Comparison of ENCODE assay signal across 26 cellular contexts in the genomic region with DNA sequence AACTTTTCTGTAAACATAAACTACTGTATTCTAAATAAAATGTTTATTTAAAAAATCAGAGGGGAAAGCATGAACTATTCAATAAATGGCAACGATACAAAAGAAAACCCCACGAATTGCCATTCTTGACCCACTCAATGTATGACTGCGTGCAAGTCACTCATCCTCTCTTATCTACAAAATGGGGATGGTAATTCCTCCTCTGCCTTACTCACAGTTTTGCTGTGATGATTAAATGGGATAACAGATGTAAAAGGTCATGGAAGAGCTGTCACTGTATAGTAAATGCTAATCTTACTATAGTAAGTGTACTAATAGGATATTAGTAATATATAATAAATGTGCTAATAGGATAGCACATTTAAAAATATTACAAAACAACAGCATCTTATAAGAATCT.
"Had no signal": no experiment of that assay in that cellular context is flagged by ENCODE, and none has a peak within 500 bp of the region (broad histone marks: within the 10 kb centered on the region; RNA-seq: fewer than 3 reads in every experiment).

No MANE protein-coding gene starts in this region.

- DNase-seq: cortex of kidney; effector memory CD8-positive, alpha-beta T cell; erythroblast; foreskin keratinocyte; heart left ventricle; hippocampal formation; immature natural killer cell; left ventricle myocardium superior; lower lobe of right lung; natural killer cell; right lobe of liver; small intestine; stimulated activated CD4-positive, alpha-beta T cell treated with anti-CD3 and anti-CD28 coated beads, Interleukin-12 subunit alpha, Interleukin-12 subunit beta, amount 100 ng/mL, for 4 hours; stimulated activated CD4-positive, alpha-beta T cell treated with anti-CD3 and anti-CD28 coated beads, Interleukin-1b, Interleukin-23, amount 100 ng/mL, for 48 hours; stimulated activated CD4-positive, alpha-beta T cell treated with anti-CD3 and anti-CD28 coated beads, Interleukin-4, amount 100 ng/mL, for 1 hour; stimulated activated naive CD8-positive, alpha-beta T cell treated with anti-CD3 and anti-CD28 coated beads, Interleukin-15, Interleukin-2, amounts not matched to agents 100 U/mL and 50 U/mL, for 24 hours; substantia nigra; testis; tibial artery had no signal

- H3K27me3 Mint-ChIP-seq: effector memory CD8-positive, alpha-beta T cell; progenitor cell of endocrine pancreas; type B pancreatic cell had no signal

- H2AFZ ChIP-seq: parathyroid adenoma had no signal

- H3K9me3 Mint-ChIP-seq: effector memory CD8-positive, alpha-beta T cell; immature natural killer cell; natural killer cell; neural crest cell; stimulated activated effector memory CD8-positive, alpha-beta T cell treated with anti-CD3 and anti-CD28 coated beads, Interleukin-12 subunit alpha, Interleukin-12 subunit beta, amount 100 ng/mL, for 72 hours; type B pancreatic cell had no signal

- H3K36me3 ChIP-seq: gastroesophageal sphincter, heart left ventricle, lower lobe of right lung, neutrophil, right lobe of liver, tibial artery had no signal

- H3K4me1 Mint-ChIP-seq: immature natural killer cell; natural killer cell; stimulated activated effector memory CD8-positive, alpha-beta T cell treated with anti-CD3 and anti-CD28 coated beads, Interleukin-12 subunit alpha, Interleukin-12 subunit beta, amount 100 ng/mL, for 72 hours had no signal

- H3K4me1 ChIP-seq: foreskin keratinocyte, lower lobe of right lung, parathyroid adenoma, testis had no signal

- H3K27ac ChIP-seq: foreskin keratinocyte, gastroesophageal sphincter, heart left ventricle, lower lobe of right lung, neutrophil, parathyroid adenoma, right lobe of liver, testis, tibial artery had no signal

- H3K9me3 ChIP-seq: gastroesophageal sphincter, heart left ventricle, lower lobe of right lung, neutrophil, right lobe of liver, testis, tibial artery had no signal

- H3K27ac Mint-ChIP-seq: effector memory CD8-positive, alpha-beta T cell; immature natural killer cell; natural killer cell; progenitor cell of endocrine pancreas; stimulated activated effector memory CD8-positive, alpha-beta T cell treated with anti-CD3 and anti-CD28 coated beads, Interleukin-12 subunit alpha, Interleukin-12 subunit beta, amount 100 ng/mL, for 72 hours; type B pancreatic cell had no signal

- H3K36me3 Mint-ChIP-seq: immature natural killer cell; natural killer cell; stimulated activated effector memory CD8-positive, alpha-beta T cell treated with anti-CD3 and anti-CD28 coated beads, Interleukin-12 subunit alpha, Interleukin-12 subunit beta, amount 100 ng/mL, for 72 hours; type B pancreatic cell had no signal

- H3K4me3 Mint-ChIP-seq: effector memory CD8-positive, alpha-beta T cell; immature natural killer cell; natural killer cell; neural crest cell; stimulated activated effector memory CD8-positive, alpha-beta T cell treated with anti-CD3 and anti-CD28 coated beads, Interleukin-12 subunit alpha, Interleukin-12 subunit beta, amount 100 ng/mL, for 72 hours; type B pancreatic cell had no signal

- H3K27me3 ChIP-seq: foreskin keratinocyte, gastroesophageal sphincter, heart left ventricle, neutrophil, right lobe of liver, testis, tibial artery had no signal

- H3K79me2 ChIP-seq: parathyroid adenoma had no signal

- H3K4me3 ChIP-seq: gastroesophageal sphincter, heart left ventricle, lower lobe of right lung, right lobe of liver, testis, tibial artery had no signal

- ATAC-seq: effector memory CD8-positive, alpha-beta T cell; foreskin keratinocyte; gastroesophageal sphincter; heart left ventricle; left ventricle myocardium superior; lower lobe of right lung; natural killer cell; right lobe of liver; stimulated activated effector memory CD8-positive, alpha-beta T cell treated with anti-CD3 and anti-CD28 coated beads, Interleukin-12 subunit alpha, Interleukin-12 subunit beta, amount 100 ng/mL, for 72 hours; stimulated activated naive CD8-positive, alpha-beta T cell treated with anti-CD3 and anti-CD28 coated beads, Interleukin-15, Interleukin-2, amounts not matched to agents 100 U/mL and 50 U/mL, for 24 hours had no signal

- H3K9ac ChIP-seq: parathyroid adenoma had no signal
